Comparison of ENCODE assay signal across 16 cellular contexts in genomic region chr2:2484301-2484700, GRCh38.
DNase-seq lines count a peak whose midpoint lies in the region; FAIRE-seq and TF ChIP-seq lines count a peak whose summit lies in the region.
"Had no signal": no experiment of that assay in that cellular context is flagged by ENCODE, and none has a peak within 500 bp of the region (broad histone marks: within the 10 kb centered on the region; RNA-seq: fewer than 3 reads in every experiment).

No MANE protein-coding gene starts in this region.

- no peak overlapping the region for H3K4me3 ChIP-seq in neural cell (ENCODE audit: low read length)
- H3K4me3 ChIP-seq: SJCRH30 had no signal

- TF ChIP-seq RAD21 in neural cell (conservative IDR thresholded peaks at IDR 0.05) = no peak

- H3F3A ChIP-seq in neural cell (ENCODE audit: insufficient read depth, low read length, poor library complexity, severe bottlenecking) = no peaks in the 10 kb centered on the region

- H4K20me1 ChIP-seq in neural cell (ENCODE audit: insufficient read depth) = no peaks in the 10 kb centered on the region

- H3K9ac ChIP-seq in neural cell (ENCODE audit: low read length) = peak overlapping the region; percentile 10

- no peaks in the 10 kb centered on the region for H3K79me2 ChIP-seq in neural cell (replicated peaks; ENCODE audit: insufficient read depth, low read length)

- no peak for TF ChIP-seq POLR2A in GM12891 (IDR thresholded peaks at IDR 0.05; ENCODE audit: low read depth, low read length)

- H2AFZ ChIP-seq in neural cell (ENCODE audit: low read depth, low read length) = no peak overlapping the region

- peak; percentile 51 to 78 for DNase-seq in NCI-H2081 (lab: John Stamatoyannopoulos, UW)
- DNase-seq in NCI-H2081 treated with DMSO at 0.1 percent for 48 hours (lab: John Stamatoyannopoulos, UW) = no peak
- DNase-seq in NCI-H2029 treated with DMSO at 0.1 percent for 48 hours (lab: John Stamatoyannopoulos, UW) = peak; percentile 22
- peak; percentile 40 for DNase-seq in NCI-H2227 treated with DMSO at 0.1 percent for 48 hours (lab: John Stamatoyannopoulos, UW)
- no peak for DNase-seq in HuH-7.5 (ENCODE audit: low spot score)
- DNase-seq in NK-92 treated with Interleukin-12 subunit alpha and Interleukin-12 subunit beta, amount 100 ng/mL, for 24 hours (lab: John Stamatoyannopoulos, UW) = no peak
- no peak for DNase-seq in GM12891 (ENCODE audit: insufficient read length, low spot score)
- DNase-seq: C1 segment of cervical spinal cord, DMS 273 treated with DMSO at 0.1 percent for 48 hours, KG1, NCI-H526, SJCRH30 had no signal

- H3K36me3 ChIP-seq in neural cell (ENCODE audit: insufficient read depth, low read length) = no peaks in the 10 kb centered on the region
- H3K36me3 ChIP-seq: SJCRH30 had no signal

- no peaks in the 10 kb centered on the region for H3K9me3 ChIP-seq in neural cell (ENCODE audit: low read length)
- H3K9me3 ChIP-seq: SJCRH30 had no signal

- H3K4me2 ChIP-seq in neural cell (ENCODE audit: low read length) = no peak overlapping the region

- TF ChIP-seq EP300 in neural cell (conservative IDR thresholded peaks at IDR 0.05; ENCODE audit: poor library complexity, severe bottlenecking) = no peak

- peak overlapping the region; percentile 45 for H3K27ac ChIP-seq in neural cell (ENCODE audit: low read length)
- H3K27ac ChIP-seq: RWPE1, SJCRH30 had no signal

- TF ChIP-seq CTCF in neural cell (IDR thresholded peaks at IDR 0.05; ENCODE audit: poor library complexity, severe bottlenecking) = no peak

- no peak for FAIRE-seq in GM12891 (lab: Jason Lieb, UNC)
- FAIRE-seq: A204.1, H1 had no signal

- H3K27me3 ChIP-seq in neural cell (ENCODE audit: insufficient read depth, low read depth, low read length) = no peaks in the 10 kb centered on the region
- H3K27me3 ChIP-seq: SJCRH30 had no signal

- H3K9me2 ChIP-seq in neural cell (ENCODE audit: insufficient read depth, low read length) = no peaks in the 10 kb centered on the region

TF ChIP-seq in neural cell, 6 proteins besides CTCF, POLR2A, EP300 and RAD21:
- TF ChIP-seq TAF1 (IDR thresholded peaks at IDR 0.05; ENCODE audit: low read depth) = no peak
- TF ChIP-seq, protein P1, sequence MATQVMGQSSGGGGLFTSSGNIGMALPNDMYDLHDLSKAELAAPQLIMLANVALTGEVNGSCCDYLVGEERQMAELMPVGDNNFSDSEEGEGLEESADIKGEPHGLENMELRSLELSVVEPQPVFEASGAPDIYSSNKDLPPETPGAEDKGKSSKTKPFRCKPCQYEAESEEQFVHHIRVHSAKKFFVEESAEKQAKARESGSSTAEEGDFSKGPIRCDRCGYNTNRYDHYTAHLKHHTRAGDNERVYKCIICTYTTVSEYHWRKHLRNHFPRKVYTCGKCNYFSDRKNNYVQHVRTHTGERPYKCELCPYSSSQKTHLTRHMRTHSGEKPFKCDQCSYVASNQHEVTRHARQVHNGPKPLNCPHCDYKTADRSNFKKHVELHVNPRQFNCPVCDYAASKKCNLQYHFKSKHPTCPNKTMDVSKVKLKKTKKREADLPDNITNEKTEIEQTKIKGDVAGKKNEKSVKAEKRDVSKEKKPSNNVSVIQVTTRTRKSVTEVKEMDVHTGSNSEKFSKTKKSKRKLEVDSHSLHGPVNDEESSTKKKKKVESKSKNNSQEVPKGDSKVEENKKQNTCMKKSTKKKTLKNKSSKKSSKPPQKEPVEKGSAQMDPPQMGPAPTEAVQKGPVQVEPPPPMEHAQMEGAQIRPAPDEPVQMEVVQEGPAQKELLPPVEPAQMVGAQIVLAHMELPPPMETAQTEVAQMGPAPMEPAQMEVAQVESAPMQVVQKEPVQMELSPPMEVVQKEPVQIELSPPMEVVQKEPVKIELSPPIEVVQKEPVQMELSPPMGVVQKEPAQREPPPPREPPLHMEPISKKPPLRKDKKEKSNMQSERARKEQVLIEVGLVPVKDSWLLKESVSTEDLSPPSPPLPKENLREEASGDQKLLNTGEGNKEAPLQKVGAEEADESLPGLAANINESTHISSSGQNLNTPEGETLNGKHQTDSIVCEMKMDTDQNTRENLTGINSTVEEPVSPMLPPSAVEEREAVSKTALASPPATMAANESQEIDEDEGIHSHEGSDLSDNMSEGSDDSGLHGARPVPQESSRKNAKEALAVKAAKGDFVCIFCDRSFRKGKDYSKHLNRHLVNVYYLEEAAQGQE (IDR thresholded peaks at IDR 0.05; ENCODE audit: borderline replicate concordance) = no peak
- no peak for TF ChIP-seq EZH2 (IDR thresholded peaks at IDR 0.05; ENCODE audit: borderline replicate concordance, insufficient read depth, low read length, poor library complexity, severe bottlenecking)
- TF ChIP-seq MXI1 (conservative IDR thresholded peaks at IDR 0.05; ENCODE audit: poor library complexity, severe bottlenecking) = no peak
- TF ChIP-seq POLR2AphosphoS5 (IDR thresholded peaks at IDR 0.05) = peak; percentile 48
- TF ChIP-seq SMC3 (conservative IDR thresholded peaks at IDR 0.05; ENCODE audit: poor library complexity) = no peak

TF ChIP-seq in GM12891, 5 proteins besides CTCF, POLR2A, EP300 and RAD21:
- TF ChIP-seq SPI1 (IDR thresholded peaks at IDR 0.05; ENCODE audit: low read depth, low read length) (no peak), PAX5 (IDR thresholded peaks at IDR 0.05; ENCODE audit: insufficient read depth, low read length, severe bottlenecking) (no peak), TAF1 (IDR thresholded peaks at IDR 0.05; ENCODE audit: low read depth, low read length) (no peak), POU2F2 (IDR thresholded peaks at IDR 0.05; ENCODE audit: low read depth, low read length) (no peak), POLR2AphosphoS5 (IDR thresholded peaks at IDR 0.05; ENCODE audit: low read depth, low read length) (no peak)
TF ChIP-seq in GM12891: peak in this region for 0.

Comparison
In these comparisons a context has a peak if more than half of its experiments do, and no peak if none do; other contexts are left out.
1. DNase-seq: peak in NCI-H2081 (2 of 2), NCI-H2029 treated with DMSO at 0.1 percent for 48 hours (single experiment) and NCI-H2227 treated with DMSO at 0.1 percent for 48 hours (single experiment); none in NCI-H2081 treated with DMSO at 0.1 percent for 48 hours (single experiment), HuH-7.5 (single experiment), NK-92 treated with Interleukin-12 subunit alpha and Interleukin-12 subunit beta, amount 100 ng/mL, for 24 hours (single experiment) and GM12891 (single experiment).